In genomic region chr4:135917016-135917415, GRCh38 we compare ENCODE assay signal across 15 cellular contexts.
DNase-seq lines count a peak whose midpoint lies in the region; ATAC-seq lines count a peak whose summit lies in the region.
"Had no signal": no experiment of that assay in that cellular context is flagged by ENCODE, and none has a peak within 500 bp of the region (broad histone marks: within the 10 kb centered on the region; RNA-seq: fewer than 3 reads in every experiment).

No MANE protein-coding gene starts in this region.

- no peak overlapping the region for H3K4me3 ChIP-seq in adipocyte (ENCODE audit: low read length)
- H3K4me3 ChIP-seq: BLaER1, K562, Peyer's patch had no signal

- no peak overlapping the region for H3K27ac Mint-ChIP-seq in stimulated activated memory B cell treated with anti-CD40 and anti-IgM and Interleukin-4, amounts not matched to agents 10 μg/mL and 1 μg/mL and 100 μg/mL, for 72 hours
- H3K27ac Mint-ChIP-seq: CD8-positive, alpha-beta memory T cell had no signal

- peak; percentile 15 for DNase-seq in HT1080 (ENCODE audit: low read depth)
- peak; percentile 82 for DNase-seq in adipocyte (ENCODE audit: low read depth)
- DNase-seq in dedifferentiated amniotic fluid mesenchymal stem cell (ENCODE audit: extremely low spot score), result peak; percentile 84
- peak; percentile 6 for DNase-seq in left kidney (ENCODE audit: low read depth, low spot score)
- no peak for DNase-seq in activated naive CD4-positive, alpha-beta T cell treated with anti-CD3 and anti-CD28 coated beads, Interleukin-2, amount 50 U/mL, for 16 hours
- DNase-seq: CD8-positive, alpha-beta memory T cell; HCEC 1CT; NCI-H1048; NCI-H510A; Peyer's patch; Right ventricle myocardium superior had no signal

- no peaks in the 10 kb centered on the region for H3K27me3 ChIP-seq in adipocyte (replicated peaks; ENCODE audit: control insufficient read depth, insufficient read depth, low read length)
- H3K27me3 ChIP-seq: BLaER1, Peyer's patch had no signal

- no peak overlapping the region for H3K4me3 Mint-ChIP-seq in stimulated activated memory B cell treated with anti-CD40 and anti-IgM and Interleukin-4, amounts not matched to agents 10 μg/mL and 1 μg/mL and 100 μg/mL, for 72 hours
- H3K4me3 Mint-ChIP-seq: CD8-positive, alpha-beta memory T cell had no signal

- no peaks in the 10 kb centered on the region for H3K27me3 Mint-ChIP-seq in stimulated activated memory B cell treated with anti-CD40 and anti-IgM and Interleukin-4, amounts not matched to agents 10 μg/mL and 1 μg/mL and 100 μg/mL, for 72 hours
- H3K27me3 Mint-ChIP-seq: CD8-positive, alpha-beta memory T cell had no signal

- no peaks in the 10 kb centered on the region for H3K9me3 Mint-ChIP-seq in stimulated activated memory B cell treated with anti-CD40 and anti-IgM and Interleukin-4, amounts not matched to agents 10 μg/mL and 1 μg/mL and 100 μg/mL, for 72 hours

- no peaks in the 10 kb centered on the region for H3K4me1 ChIP-seq in adipocyte (ENCODE audit: control insufficient read depth, insufficient read depth, low read length)
- H3K4me1 ChIP-seq: BLaER1, Peyer's patch had no signal

- ATAC-seq in stimulated activated memory B cell treated with anti-CD40 and anti-IgM and Interleukin-4, amounts not matched to agents 10 μg/mL and 1 μg/mL and 100 μg/mL, for 72 hours, result no peak
- ATAC-seq in HG03280 (IDR thresholded peaks at IDR 0.05; ENCODE audit: unreplicated experiment), result no peak
- ATAC-seq: K562 had no signal

- H3K4me1 Mint-ChIP-seq in stimulated activated memory B cell treated with anti-CD40 and anti-IgM and Interleukin-4, amounts not matched to agents 10 μg/mL and 1 μg/mL and 100 μg/mL, for 72 hours, result no peaks in the 10 kb centered on the region
- H3K4me1 Mint-ChIP-seq: CD8-positive, alpha-beta memory T cell had no signal

- no peaks in the 10 kb centered on the region for H3K36me3 Mint-ChIP-seq in stimulated activated memory B cell treated with anti-CD40 and anti-IgM and Interleukin-4, amounts not matched to agents 10 μg/mL and 1 μg/mL and 100 μg/mL, for 72 hours
- H3K36me3 Mint-ChIP-seq: CD8-positive, alpha-beta memory T cell had no signal

- no peak overlapping the region for H3K9ac ChIP-seq in adipocyte (ENCODE audit: low read length)
- H3K9ac ChIP-seq: BLaER1 had no signal

- H3K9me3 ChIP-seq in adipocyte (ENCODE audit: control insufficient read depth, low read length), result no peaks in the 10 kb centered on the region
- H3K9me3 ChIP-seq: BLaER1, Peyer's patch had no signal

- no peaks in the 10 kb centered on the region for H3K36me3 ChIP-seq in adipocyte (ENCODE audit: control insufficient read depth, insufficient read depth, low read length, severe bottlenecking)
- H3K36me3 ChIP-seq: BLaER1, Peyer's patch had no signal
